Comparison of ENCODE assay signal across 20 cellular contexts in genomic region chr12:111105294-111105693, GRCh38.
DNase-seq lines count a peak whose midpoint lies in the region; ATAC-seq, FAIRE-seq and TF ChIP-seq lines count a peak whose summit lies in the region.
"Had no signal": no experiment of that assay in that cellular context is flagged by ENCODE, and none has a peak within 500 bp of the region (broad histone marks: within the 10 kb centered on the region; RNA-seq: fewer than 3 reads in every experiment).

No MANE protein-coding gene starts in this region.

- 54% methylated on average over 6 of the region's 6 CpGs for WGBS in liver

- no peak overlapping the region for H3K4me3 Mint-ChIP-seq in stimulated activated memory B cell treated with anti-CD40 and anti-IgM and Interleukin-4, amounts not matched to agents 10 μg/mL and 1 μg/mL and 100 μg/mL, for 72 hours
- H3K4me3 Mint-ChIP-seq: CD4-positive, alpha-beta T cell had no signal

- no peaks in the 10 kb centered on the region for H3K27me3 ChIP-seq in bronchial epithelial cell (ENCODE audit: control insufficient read depth, insufficient read depth, low read length)
- H3K27me3 ChIP-seq in liver (ENCODE audit: control insufficient read depth in 4 of 4, insufficient read depth in 4 of 4, low read length in 3 of 4): no peaks in the 10 kb centered on the region

- H3K4me3 ChIP-seq in bronchial epithelial cell (ENCODE audit: low read depth, low read length) (no peak overlapping the region), liver (ENCODE audit: low read depth in 1 of 3, low read length in 3 of 3) (no peak overlapping the region)
- H3K4me3 ChIP-seq: SK-N-MC had no signal

- no peak for ATAC-seq in stimulated activated memory B cell treated with anti-CD40 and anti-IgM and Interleukin-4, amounts not matched to agents 10 μg/mL and 1 μg/mL and 100 μg/mL, for 72 hours
- no peak for ATAC-seq in GM21423 (IDR thresholded peaks at IDR 0.05; ENCODE audit: unreplicated experiment)
- no peak for ATAC-seq in HG03095 (IDR thresholded peaks at IDR 0.05; ENCODE audit: unreplicated experiment)
- no peak for ATAC-seq in activated naive CD4-positive, alpha-beta T cell treated with anti-CD3 and anti-CD28 coated beads, Interleukin-2, amount 50 U/mL, for 72 hours
- ATAC-seq: HCT116 had no signal

- peak overlapping the region; percentile 32 to 55 for H3K27ac ChIP-seq in liver (ENCODE audit: low read depth in 1 of 2, low read length in 2 of 2)
- H3K27ac ChIP-seq: SK-N-MC had no signal

- peaks cover 9 to 46% (median 35%) of the 10 kb centered on the region in 4 donors for H3K4me1 ChIP-seq in liver (ENCODE audit: control insufficient read depth in 4 of 4, insufficient read depth in 4 of 4, low read length in 3 of 4)
- H3K4me1 ChIP-seq: Caco-2 had no signal

- no peak for TF ChIP-seq RAD21 in liver (IDR thresholded peaks at IDR 0.05)

- H3K9me3 Mint-ChIP-seq in stimulated activated memory B cell treated with anti-CD40 and anti-IgM and Interleukin-4, amounts not matched to agents 10 μg/mL and 1 μg/mL and 100 μg/mL, for 72 hours: no peaks in the 10 kb centered on the region
- H3K9me3 Mint-ChIP-seq in activated naive CD4-positive, alpha-beta T cell treated with anti-CD3 and anti-CD28 coated beads, Interleukin-2, amount 50 U/mL, for 72 hours: no peaks in the 10 kb centered on the region
- H3K9me3 Mint-ChIP-seq: CD4-positive, alpha-beta T cell had no signal

- DNase-seq in ELF-1 (ENCODE audit: low read depth, low spot score) (peak; percentile 28), NCI-H2171 (lab: John Stamatoyannopoulos, UW) (peak; percentile 27), bronchial epithelial cell (ENCODE audit: low read depth) (no peak)
- DNase-seq in activated naive CD4-positive, alpha-beta T cell treated with anti-CD3 and anti-CD28 coated beads, Interleukin-2, amount 50 U/mL, for 72 hours (ENCODE audit: low spot score in 2 of 2): no peak
- DNase-seq: Caco-2; CD4-positive, alpha-beta T cell; GDM1; MM.1S; NCI-H1092; NCI-H1436 treated with DMSO at 0.1 percent for 48 hours; NCI-H2029; NCI-H446 treated with DMSO at 0.1 percent for 48 hours; OCI-M1; Right ventricle myocardium superior had no signal

- peaks cover 6% of the 10 kb centered on the region for H3K36me3 ChIP-seq in bronchial epithelial cell (ENCODE audit: control insufficient read depth, insufficient read depth, low read length)
- H3K36me3 ChIP-seq in liver (ENCODE audit: control insufficient read depth in 4 of 4, insufficient read depth in 3 of 4, low read depth in 1 of 4, low read length in 3 of 4): peaks cover 0 to 13% (median 3%) of the 10 kb centered on the region in 4 donors

- H3K9ac ChIP-seq in liver (ENCODE audit: low read depth in 1 of 2, low read length in 2 of 2): no peak overlapping the region

- peak; percentile 50 for FAIRE-seq in bronchial epithelial cell (lab: Jason Lieb, UNC)

- no peak overlapping the region for H3K27ac Mint-ChIP-seq in stimulated activated memory B cell treated with anti-CD40 and anti-IgM and Interleukin-4, amounts not matched to agents 10 μg/mL and 1 μg/mL and 100 μg/mL, for 72 hours
- no peak overlapping the region for H3K27ac Mint-ChIP-seq in activated naive CD4-positive, alpha-beta T cell treated with anti-CD3 and anti-CD28 coated beads, Interleukin-2, amount 50 U/mL, for 72 hours
- H3K27ac Mint-ChIP-seq: CD4-positive, alpha-beta T cell had no signal

- peaks cover 19% of the 10 kb centered on the region for H3K27me3 Mint-ChIP-seq in stimulated activated memory B cell treated with anti-CD40 and anti-IgM and Interleukin-4, amounts not matched to agents 10 μg/mL and 1 μg/mL and 100 μg/mL, for 72 hours
- H3K27me3 Mint-ChIP-seq: CD4-positive, alpha-beta T cell had no signal

- no peak for TF ChIP-seq CTCF in bronchial epithelial cell (IDR thresholded peaks at IDR 0.05; ENCODE audit: insufficient read depth, low read length, severe bottlenecking)
- no peak for TF ChIP-seq CTCF in liver (IDR thresholded peaks at IDR 0.05; ENCODE audit: low read depth, low read length, missing input control)

- no peaks in the 10 kb centered on the region for H3K4me1 Mint-ChIP-seq in stimulated activated memory B cell treated with anti-CD40 and anti-IgM and Interleukin-4, amounts not matched to agents 10 μg/mL and 1 μg/mL and 100 μg/mL, for 72 hours

- no peaks in the 10 kb centered on the region for H3K9me3 ChIP-seq in liver (ENCODE audit: control insufficient read depth in 4 of 4, low read length in 3 of 4)
- H3K9me3 ChIP-seq: Caco-2 had no signal

- H3K36me3 Mint-ChIP-seq in stimulated activated memory B cell treated with anti-CD40 and anti-IgM and Interleukin-4, amounts not matched to agents 10 μg/mL and 1 μg/mL and 100 μg/mL, for 72 hours: no peaks in the 10 kb centered on the region
- H3K36me3 Mint-ChIP-seq in activated naive CD4-positive, alpha-beta T cell treated with anti-CD3 and anti-CD28 coated beads, Interleukin-2, amount 50 U/mL, for 72 hours: no peaks in the 10 kb centered on the region

TF ChIP-seq in liver, 16 proteins besides CTCF, POLR2A, EP300 and RAD21:
- TF ChIP-seq, protein P1, sequence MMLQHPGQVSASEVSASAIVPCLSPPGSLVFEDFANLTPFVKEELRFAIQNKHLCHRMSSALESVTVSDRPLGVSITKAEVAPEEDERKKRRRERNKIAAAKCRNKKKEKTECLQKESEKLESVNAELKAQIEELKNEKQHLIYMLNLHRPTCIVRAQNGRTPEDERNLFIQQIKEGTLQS (IDR thresholded peaks at IDR 0.05): peak; percentile 55
- TF ChIP-seq RXRA (IDR thresholded peaks at IDR 0.05) (peak in 1 of 2 donors; percentile 24), FOXA2 (IDR thresholded peaks at IDR 0.05) (no peak), JUND (IDR thresholded peaks at IDR 0.05) (peak; percentile 55 to 62), HNF4A (conservative IDR thresholded peaks at IDR 0.05) (peak in 1 of 2 donors; percentile 9)

Comparison
In these comparisons a context has a peak if more than half of its experiments do, and no peak if none do; other contexts are left out.
1. DNase-seq: peak in ELF-1 (single experiment) and NCI-H2171 (single experiment); none in bronchial epithelial cell (single experiment) and activated naive CD4-positive, alpha-beta T cell treated with anti-CD3 and anti-CD28 coated beads, Interleukin-2, amount 50 U/mL, for 72 hours (0 of 2).